Comparison of ENCODE assay signal across 8 cellular contexts in genomic region chrX:103554687-103555417, GRCh38. TPM values are rescaled to one million over a fixed set of nuclear protein-coding genes. Genes with fewer than 3 reads are reported as not detected.
DNase-seq lines count a peak whose midpoint lies in the region; ATAC-seq, FAIRE-seq and TF ChIP-seq lines count a peak whose summit lies in the region.

No MANE protein-coding gene starts in this region.

- H3K9me2 ChIP-seq in PC-3 (replicated peaks; ENCODE audit: low read length): no peaks in the 10 kb centered on the region

- peak overlapping the region; percentile 83 to 86 for H3K4me2 ChIP-seq in H1 (ENCODE audit: insufficient read depth in 1 of 2, low read depth in 2 of 2, low read length in 2 of 2)
- no peak overlapping the region for H3K4me2 ChIP-seq in PC-3 (ENCODE audit: low read length)

- H4K5ac ChIP-seq in H1 (ENCODE audit: insufficient read length, low read depth, low read length): no peak overlapping the region

- no peaks in the 10 kb centered on the region for H4K20me1 ChIP-seq in H1 (replicated peaks in 1 of 2; ENCODE audit: control insufficient read depth in 1 of 2, insufficient read depth in 2 of 2, low read length in 2 of 2)
- H4K20me1 ChIP-seq in PC-3 (ENCODE audit: low read length): no peaks in the 10 kb centered on the region

- no peak overlapping the region for H3K18ac ChIP-seq in H1 (ENCODE audit: extremely low read depth, low read length)

- H3K27me3 ChIP-seq in CD8-positive, alpha-beta memory T cell (ENCODE audit: insufficient read depth, low read length, poor library complexity, severe bottlenecking): no peaks in the 10 kb centered on the region
- no peaks in the 10 kb centered on the region for H3K27me3 ChIP-seq in H1 (replicated peaks in 1 of 4; ENCODE audit: control insufficient read depth in 3 of 4, extremely low read depth in 1 of 4, insufficient read depth in 3 of 4, low read length in 3 of 4)
- no peaks in the 10 kb centered on the region for H3K27me3 ChIP-seq in mucosa of rectum (ENCODE audit: control insufficient read depth in 2 of 2, insufficient read depth in 2 of 2, low read length in 2 of 2)
- no peaks in the 10 kb centered on the region for H3K27me3 ChIP-seq in PC-3 (ENCODE audit: low read length)

- H3K27me3 Mint-ChIP-seq in CD8-positive, alpha-beta memory T cell: peaks cover 0 to 7% of the 10 kb centered on the region in 2 donors
- H3K27me3 Mint-ChIP-seq in IgD-negative memory B cell: peaks cover 10% of the 10 kb centered on the region

- H3K36me3 ChIP-seq in CD8-positive, alpha-beta memory T cell (ENCODE audit: insufficient read depth, low read length): no peaks in the 10 kb centered on the region
- no peaks in the 10 kb centered on the region for H3K36me3 ChIP-seq in H1 (ENCODE audit: control insufficient read depth in 2 of 4, insufficient read depth in 4 of 4, low read length in 3 of 4)
- H3K36me3 ChIP-seq in mucosa of rectum (ENCODE audit: control insufficient read depth in 2 of 2, insufficient read depth in 2 of 2, low read length in 2 of 2): no peaks in the 10 kb centered on the region
- no peaks in the 10 kb centered on the region for H3K36me3 ChIP-seq in PC-3 (ENCODE audit: low read depth, low read length)

- no peak for TF ChIP-seq RAD21 in H1 (IDR thresholded peaks at IDR 0.05 in 1 of 2, conservative IDR thresholded peaks at IDR 0.05 in 1 of 2; ENCODE audit: low read depth in 2 of 2, low read length in 2 of 2)

- H3K9ac ChIP-seq in H1 (replicated peaks in 1 of 4; ENCODE audit: extremely low read depth in 1 of 4, low read depth in 3 of 4, low read length in 3 of 4) (peak overlapping the region in 3 of 4 experiments; percentile 76 to 88 (median 85); a peak in 6 of 7 replicates), mucosa of rectum (ENCODE audit: low read depth in 1 of 2, low read length in 2 of 2) (no peak overlapping the region), PC-3 (ENCODE audit: low read length) (no peak overlapping the region)

- no peaks in the 10 kb centered on the region for H3K79me1 ChIP-seq in H1 (ENCODE audit: low read depth, low read length)

- H3K56ac ChIP-seq in H1 (replicated peaks; ENCODE audit: insufficient read length, low read depth, low read length): no peak overlapping the region

- no peak overlapping the region for H4K91ac ChIP-seq in H1 (replicated peaks; ENCODE audit: insufficient read length, low read length)

- no peaks in the 10 kb centered on the region for H3K9me3 Mint-ChIP-seq in CD8-positive, alpha-beta memory T cell
- H3K9me3 Mint-ChIP-seq in IgD-negative memory B cell: no peaks in the 10 kb centered on the region

- H2BK5ac ChIP-seq in H1 (ENCODE audit: low read depth, low read length): no peak overlapping the region

- peak; percentile 99 for ATAC-seq in GM21381 (IDR thresholded peaks at IDR 0.05; ENCODE audit: unreplicated experiment)
- ATAC-seq in PC-3: no peak

- H2BK15ac ChIP-seq in H1 (ENCODE audit: low read length): no peak overlapping the region

- no peaks in the 10 kb centered on the region for H3K79me2 ChIP-seq in H1 (ENCODE audit: control insufficient read depth in 1 of 2, insufficient read depth in 2 of 2, low read length in 2 of 2)
- no peaks in the 10 kb centered on the region for H3K79me2 ChIP-seq in PC-3 (ENCODE audit: low read length)

- H3K4ac ChIP-seq in H1 (replicated peaks; ENCODE audit: insufficient read length, low read depth, low read length): no peak overlapping the region

- H2AFZ ChIP-seq in H1 (ENCODE audit: low read length): peak overlapping the region; percentile 99
- H2AFZ ChIP-seq in PC-3 (ENCODE audit: low read length): no peak overlapping the region

- peak overlapping the region; percentile 97 for H4K8ac ChIP-seq in H1 (ENCODE audit: extremely low read depth, insufficient read depth, low read length)

- H3F3A ChIP-seq in PC-3 (ENCODE audit: low read length, unreplicated experiment): no peaks in the 10 kb centered on the region

- peak; percentile 25 to 79 (median 63) for DNase-seq in CD8-positive, alpha-beta memory T cell
- DNase-seq in activated CD4-positive, alpha-beta T cell treated with anti-CD3 and anti-CD28 coated beads, Interleukin-2, amount 50 U/mL, for 48 hours: peak; percentile 64 to 72
- DNase-seq in H1 (ENCODE audit: low read depth in 1 of 2, low spot score in 2 of 2) (peak in 1 of 2 experiments; percentile 85), PC-3 (no peak)
- DNase-seq in stimulated activated CD8-positive, alpha-beta memory T cell treated with anti-CD3 and anti-CD28 coated beads, Interleukin-7, amount 100 ng/mL, for 48 hours (ENCODE audit: extremely low read depth in 1 of 2, low read depth in 1 of 2): peak; percentile 28 to 44

- intact Hi-C loops in PC-3 (cut with micrococcal nuclease): no loop called here

- no peak overlapping the region for H2BK120ac ChIP-seq in H1 (replicated peaks; ENCODE audit: low read depth, low read length)

- no peak overlapping the region for H2BK12ac ChIP-seq in H1 (ENCODE audit: low read depth, low read length)

- H2BK20ac ChIP-seq in H1 (ENCODE audit: low read length): no peak overlapping the region

- FAIRE-seq in H1 (lab: Jason Lieb, UNC): peak; percentile 86

- peak overlapping the region; percentile 64 for H3K4me3 ChIP-seq in CD8-positive, alpha-beta memory T cell (ENCODE audit: low read length)
- H3K4me3 ChIP-seq in H1 (ENCODE audit: extremely low read depth in 1 of 4, insufficient read depth in 2 of 4, low read depth in 3 of 4, low read length in 4 of 4): peak overlapping the region; percentile 73 to 88 (median 78)
- peak overlapping the region; percentile 17 to 71 for H3K4me3 ChIP-seq in mucosa of rectum (ENCODE audit: low read length in 2 of 2)
- H3K4me3 ChIP-seq in PC-3 (ENCODE audit: low read length): no peak overlapping the region

- peaks cover 6 to 13% (median 8%) of the 10 kb centered on the region in 3 donors for H3K4me1 Mint-ChIP-seq in CD8-positive, alpha-beta memory T cell
- H3K4me1 Mint-ChIP-seq in IgD-negative memory B cell: peaks cover 5 to 8% (median 7%) of the 10 kb centered on the region in 3 donors

- no TSS peak for BruUV-seq in PC-3 (replicated peaks; lab: Mats Ljungman, UMichigan)

- H3K27ac Mint-ChIP-seq in CD8-positive, alpha-beta memory T cell: peak overlapping the region; percentile 62 to 96 (median 92)
- H3K27ac Mint-ChIP-seq in IgD-negative memory B cell: peak overlapping the region; percentile 54 to 99 (median 88)

- WGBS in H1 (ENCODE audit: extremely low coverage in 1 of 2, insufficient coverage in 1 of 2, insufficient read length in 1 of 2, insufficient replicate concordance in 2 of 2, low coverage in 1 of 2, low lambda C conversion rate in 2 of 2, missing lambda C conversion rate in 1 of 2), 2 experiments: 2% methylated on average over 19 of the region's 19 CpGs; no CpG with 5 or more reads in 1 of the 2 experiments

- peak; percentile 42 to 72 for TF ChIP-seq POLR2A in H1 (IDR thresholded peaks at IDR 0.05; ENCODE audit: control extremely low read depth in 1 of 2, low read depth in 2 of 2, low read length in 2 of 2)

- H3K36me3 Mint-ChIP-seq in CD8-positive, alpha-beta memory T cell: peaks cover 0 to 1% (median 0%) of the 10 kb centered on the region in 3 donors
- H3K36me3 Mint-ChIP-seq in IgD-negative memory B cell: no peaks in the 10 kb centered on the region

- H3K4me3 Mint-ChIP-seq in CD8-positive, alpha-beta memory T cell: peak overlapping the region; percentile 83 to 90 (median 87)
- peak overlapping the region; percentile 84 to 98 (median 92) for H3K4me3 Mint-ChIP-seq in IgD-negative memory B cell

- H3K27ac ChIP-seq in CD8-positive, alpha-beta memory T cell (ENCODE audit: low read depth, low read length): peak overlapping the region; percentile 21
- H3K27ac ChIP-seq in H1 (ENCODE audit: low read depth, low read length) (peak overlapping the region; percentile 71), mucosa of rectum (ENCODE audit: low read depth in 2 of 2, low read length in 2 of 2) (no peak overlapping the region), PC-3 (ENCODE audit: low read length) (no peak overlapping the region)

- H3K23ac ChIP-seq in H1 (ENCODE audit: insufficient read length): no peak overlapping the region

- H3K14ac ChIP-seq in H1 (ENCODE audit: insufficient read length): no peak overlapping the region

- H3K23me2 ChIP-seq in H1 (ENCODE audit: low read depth, low read length): no peaks in the 10 kb centered on the region

- CTCF ChIA-PET in CD8-positive, alpha-beta memory T cell (lab: Charles Lee): no interaction called here
- CTCF ChIA-PET in H1 (lab: Charles Lee; ENCODE audit: partially characterized antibody) (interaction anchor here (0.9 kb wide), 1 partner anchor 16 kb away, joined by 4 read pairs; no protein-coding TSS in a partner anchor), PC-3 (lab: Charles Lee) (no interaction called here)

- peaks cover 12% of the 10 kb centered on the region for H3K4me1 ChIP-seq in CD8-positive, alpha-beta memory T cell (ENCODE audit: insufficient read depth, low read length)
- H3K4me1 ChIP-seq in H1 (replicated peaks in 1 of 4; ENCODE audit: control insufficient read depth in 3 of 4, insufficient read depth in 4 of 4, low read length in 3 of 4) (no peaks in the 10 kb centered on the region; a peak in 1 of 7 replicates), mucosa of rectum (ENCODE audit: control insufficient read depth in 2 of 2, insufficient read depth in 2 of 2, low read length in 2 of 2) (no peaks in the 10 kb centered on the region), PC-3 (ENCODE audit: insufficient read depth, low read length) (peaks cover 9% of the 10 kb centered on the region; the same call in 1 of the 2 replicates)

- POLR2A ChIA-PET in CD8-positive, alpha-beta memory T cell (lab: Charles Lee): no interaction called here
- POLR2A ChIA-PET in H1 (lab: Charles Lee; ENCODE audit: partially characterized antibody): no interaction called here
- POLR2A ChIA-PET in PC-3 (lab: Charles Lee; ENCODE audit: unreplicated experiment): no interaction called here

- H3K9me3 ChIP-seq in CD8-positive, alpha-beta memory T cell (ENCODE audit: low read length): no peaks in the 10 kb centered on the region
- H3K9me3 ChIP-seq in H1 (ENCODE audit: insufficient read depth in 2 of 2, low read depth in 1 of 2, low read length in 1 of 2): no peaks in the 10 kb centered on the region
- H3K9me3 ChIP-seq in mucosa of rectum (ENCODE audit: control insufficient read depth in 2 of 2, low read length in 2 of 2): no peaks in the 10 kb centered on the region
- no peaks in the 10 kb centered on the region for H3K9me3 ChIP-seq in PC-3 (ENCODE audit: low read length)

- TF ChIP-seq EP300 in H1 (IDR thresholded peaks at IDR 0.05; ENCODE audit: borderline replicate concordance in 1 of 2, low read depth in 2 of 2, low read length in 2 of 2): no peak

- no peak for TF ChIP-seq CTCF in H1 (IDR thresholded peaks at IDR 0.05; ENCODE audit: control extremely low read depth in 1 of 3, insufficient read depth in 1 of 3, low read depth in 1 of 3, low read length in 3 of 3)
- TF ChIP-seq CTCF in PC-3 (conservative IDR thresholded peaks at IDR 0.05; ENCODE audit: low read depth, low read length): no peak

- H2AK5ac ChIP-seq in H1 (ENCODE audit: low read depth, low read length): no peak overlapping the region

RNA-seq across cellular contexts. Expression of gene TCEAL4, which starts 30.5 kb away (rescaled TPM):
- 10 to 100 TPM; 10.4 to 11.2 TPM for total RNA-seq in CD8-positive, alpha-beta memory T cell
- 19.7 TPM for polyA plus RNA-seq in CD8-positive, alpha-beta memory T cell
- polyA plus RNA-seq in IgD-negative memory B cell (26.0 TPM), H1 (2011; rRNA removed) (7.3 and 10.1 TPM in 2 replicates)
- 51.3 and 53.0 TPM in 2 replicates for total RNA-seq in H1 (2021; fragmentation: NEBNext Ultra II Directional; extraction: Animal tissue kit (Norgen Biotek cat#: 25700))
- polyA plus RNA-seq in H1 (2011; cell fraction: cytosol; rRNA removed): 26.8 TPM
- polyA plus RNA-seq in H1 (2011; cell fraction: nucleus; rRNA removed): 5.5 TPM
- 69.9 to 83.8 TPM (median 80.4 TPM) in 4 replicates for polyA plus RNA-seq in H1 (2012, experiment 1 of 2)
- polyA plus RNA-seq in H1 (2012, experiment 2 of 2): 17.4 TPM
- polyA plus RNA-seq in H1 (2013, experiment 1 of 2): 73.7 TPM
- 73.3 TPM for polyA plus RNA-seq in H1 (2013, experiment 2 of 2)
- 4.1 and 5.2 TPM in 2 replicates for polyA minus RNA-seq in H1 (2011; rRNA and poly(A)+ RNA removed)
- 13.2 TPM for polyA minus RNA-seq in H1 (2011; cell fraction: cytosol; rRNA and poly(A)+ RNA removed)
- 12.4 TPM for polyA minus RNA-seq in H1 (2011; cell fraction: nucleus; rRNA and poly(A)+ RNA removed)
- 29.8 and 40.8 TPM in 2 replicates for total RNA-seq in PC-3 (2014; rRNA removed)

RNA-seq across cellular contexts. Expression of gene RAB40A, which starts 35.6 kb away (rescaled TPM):
- total RNA-seq in CD8-positive, alpha-beta memory T cell: under 1 TPM in 1 of 2 experiments, not detected in 1; 0.13 TPM
- not detected for polyA plus RNA-seq in CD8-positive, alpha-beta memory T cell
- polyA plus RNA-seq in IgD-negative memory B cell: not detected
- 0.09 and 0.17 TPM in 2 replicates for total RNA-seq in H1 (2021; fragmentation: NEBNext Ultra II Directional; extraction: Animal tissue kit (Norgen Biotek cat#: 25700))
- 0.21 and 0.28 TPM in 2 replicates for polyA plus RNA-seq in H1 (2011; rRNA removed)
- 0.30 TPM for polyA plus RNA-seq in H1 (2011; cell fraction: cytosol; rRNA removed)
- polyA plus RNA-seq in H1 (2011; cell fraction: nucleus; rRNA removed): 1.4 TPM
- polyA plus RNA-seq in H1 (2012, experiment 1 of 2): 0.97 to 1.8 TPM (median 1.5 TPM) in 4 replicates
- polyA plus RNA-seq in H1 (2012, experiment 2 of 2): 0.20 TPM
- 0.08 TPM for polyA plus RNA-seq in H1 (2013, experiment 1 of 2)
- polyA plus RNA-seq in H1 (2013, experiment 2 of 2): 0.07 TPM
- 0.07 and 0.19 TPM in 2 replicates for polyA minus RNA-seq in H1 (2011; rRNA and poly(A)+ RNA removed)
- polyA minus RNA-seq in H1 (2011; cell fraction: cytosol; rRNA and poly(A)+ RNA removed): not detected
- 0.60 TPM for polyA minus RNA-seq in H1 (2011; cell fraction: nucleus; rRNA and poly(A)+ RNA removed)
- 0.04 TPM in 1 of 2 replicates, not detected in the other for total RNA-seq in PC-3 (2014; rRNA removed)

RNA-seq across cellular contexts. Expression of gene TCEAL3, which starts 52.9 kb away (rescaled TPM):
- total RNA-seq in CD8-positive, alpha-beta memory T cell: 1 to 10 TPM; 3.9 to 4.3 TPM
- polyA plus RNA-seq in CD8-positive, alpha-beta memory T cell: 13.1 TPM
- 8.7 TPM for polyA plus RNA-seq in IgD-negative memory B cell
- total RNA-seq in H1 (2021; fragmentation: NEBNext Ultra II Directional; extraction: Animal tissue kit (Norgen Biotek cat#: 25700)): 12.0 and 12.9 TPM in 2 replicates
- 3.5 and 4.4 TPM in 2 replicates for polyA plus RNA-seq in H1 (2011; rRNA removed)
- 9.6 TPM for polyA plus RNA-seq in H1 (2011; cell fraction: cytosol; rRNA removed)
- polyA plus RNA-seq in H1 (2011; cell fraction: nucleus; rRNA removed): 1.9 TPM
- polyA plus RNA-seq in H1 (2012, experiment 1 of 2): 19.2 to 29.2 TPM (median 26.0 TPM) in 4 replicates
- 9.1 TPM for polyA plus RNA-seq in H1 (2012, experiment 2 of 2)
- 17.9 TPM for polyA plus RNA-seq in H1 (2013, experiment 1 of 2)
- 17.6 TPM for polyA plus RNA-seq in H1 (2013, experiment 2 of 2)
- polyA minus RNA-seq in H1 (2011; rRNA and poly(A)+ RNA removed): 0.46 and 1.1 TPM in 2 replicates
- polyA minus RNA-seq in H1 (2011; cell fraction: cytosol; rRNA and poly(A)+ RNA removed): 3.5 TPM
- polyA minus RNA-seq in H1 (2011; cell fraction: nucleus; rRNA and poly(A)+ RNA removed): 1.4 TPM
- total RNA-seq in PC-3 (2014; rRNA removed): 18.3 and 21.1 TPM in 2 replicates

Comparison
In these comparisons a context has a peak if more than half of its experiments do, and no peak if none do; other contexts are left out.
1. H3K27ac ChIP-seq: peak in CD8-positive, alpha-beta memory T cell (single experiment) and H1 (single experiment); none in mucosa of rectum (0 of 2) and PC-3 (single experiment).
2. H3K9ac ChIP-seq: peak in H1 (3 of 4); none in mucosa of rectum (0 of 2) and PC-3 (single experiment).